ENCODE assay signal across 13 cellular contexts in genomic region chr20:15332711-15333160, GRCh38.
DNase-seq lines count a peak whose midpoint lies in the region; ATAC-seq and TF ChIP-seq lines count a peak whose summit lies in the region.
"Had no signal": no experiment of that assay in that cellular context is flagged by ENCODE, and none has a peak within 500 bp of the region (broad histone marks: within the 10 kb centered on the region; RNA-seq: fewer than 3 reads in every experiment).

No MANE protein-coding gene starts in this region.

- peaks cover 0 to 21% (median 9%) of the 10 kb centered on the region in 3 donors for H3K4me1 Mint-ChIP-seq in naive B cell
- H3K4me1 Mint-ChIP-seq in T-helper 17 cell, result no peaks in the 10 kb centered on the region

- H3K27me3 Mint-ChIP-seq in naive B cell (peaks cover 0 to 14% (median 0%) of the 10 kb centered on the region in 3 donors), T-helper 17 cell (no peaks in the 10 kb centered on the region)

- H3K4me3 ChIP-seq in foreskin fibroblast (ENCODE audit: low read depth in 1 of 2, low read length in 2 of 2), result no peak overlapping the region

- no peaks in the 10 kb centered on the region for H3K9me3 Mint-ChIP-seq in naive B cell

- no peaks in the 10 kb centered on the region for H3K36me3 Mint-ChIP-seq in naive B cell
- H3K36me3 Mint-ChIP-seq in T-helper 17 cell (ENCODE audit: low read depth), result no peaks in the 10 kb centered on the region

- no peak for TF ChIP-seq CTCF in foreskin fibroblast (IDR thresholded peaks at IDR 0.05; ENCODE audit: low read depth, low read length)

- no peaks in the 10 kb centered on the region for H3K9me3 ChIP-seq in T-helper 17 cell (ENCODE audit: control insufficient read depth, low read length, poor library complexity, severe bottlenecking)

- peak overlapping the region in 5 of 8 donors; percentile 6 to 39 (median 21) for H3K4me3 Mint-ChIP-seq in naive B cell
- H3K4me3 Mint-ChIP-seq in T-helper 17 cell, result no peak overlapping the region
- H3K4me3 Mint-ChIP-seq: activated T-helper 1 cell treated with anti-CD3 and anti-CD28 coated beads, Interleukin-12 subunit alpha, Interleukin-12 subunit beta, Interleukin-2, Interleukin-4 antibody, amounts not matched to agents 30 ng/mL and 10 ng/mL and 1 ng/mL, durations not matched to agents 14 hours and 24 hours and 36 hours had no signal

- no peak for DNase-seq in naive B cell
- DNase-seq in foreskin fibroblast, result no peak
- DNase-seq in stimulated activated CD4-positive, alpha-beta T cell treated with anti-CD3 and anti-CD28 coated beads, Interleukin-12 subunit alpha, Interleukin-12 subunit beta, amount 100 ng/mL, for 4 hours, result no peak
- DNase-seq in T-helper 17 cell, result no peak
- no peak for DNase-seq in AML-193 (lab: John Stamatoyannopoulos, UW)
- DNase-seq: hypothalamus; mesenchymal stem cell; NCI-H1417; stimulated activated naive CD4-positive, alpha-beta T cell had no signal

- ATAC-seq in GM18909 (IDR thresholded peaks at IDR 0.05; ENCODE audit: poor library complexity, unreplicated experiment), result peak; percentile 78
- peak; percentile 73 for ATAC-seq in GM21619 (IDR thresholded peaks at IDR 0.05; ENCODE audit: unreplicated experiment)
- peak; percentile 84 for ATAC-seq in HG03095 (IDR thresholded peaks at IDR 0.05; ENCODE audit: unreplicated experiment)
- ATAC-seq in naive B cell (ENCODE audit: low read depth in 2 of 2), result peak in 1 of 2 donors; percentile 47
- no peak for ATAC-seq in T-helper 17 cell

- H3K27ac Mint-ChIP-seq in naive B cell (peak overlapping the region in 2 of 6 donors; percentile 13 to 80), T-helper 17 cell (no peak overlapping the region)
- H3K27ac Mint-ChIP-seq: activated T-helper 1 cell treated with anti-CD3 and anti-CD28 coated beads, Interleukin-12 subunit alpha, Interleukin-12 subunit beta, Interleukin-2, Interleukin-4 antibody, amounts not matched to agents 30 ng/mL and 10 ng/mL and 1 ng/mL, durations not matched to agents 14 hours and 24 hours and 36 hours had no signal
